8 cellular contexts compared by ENCODE assay signal in the genomic region with DNA sequence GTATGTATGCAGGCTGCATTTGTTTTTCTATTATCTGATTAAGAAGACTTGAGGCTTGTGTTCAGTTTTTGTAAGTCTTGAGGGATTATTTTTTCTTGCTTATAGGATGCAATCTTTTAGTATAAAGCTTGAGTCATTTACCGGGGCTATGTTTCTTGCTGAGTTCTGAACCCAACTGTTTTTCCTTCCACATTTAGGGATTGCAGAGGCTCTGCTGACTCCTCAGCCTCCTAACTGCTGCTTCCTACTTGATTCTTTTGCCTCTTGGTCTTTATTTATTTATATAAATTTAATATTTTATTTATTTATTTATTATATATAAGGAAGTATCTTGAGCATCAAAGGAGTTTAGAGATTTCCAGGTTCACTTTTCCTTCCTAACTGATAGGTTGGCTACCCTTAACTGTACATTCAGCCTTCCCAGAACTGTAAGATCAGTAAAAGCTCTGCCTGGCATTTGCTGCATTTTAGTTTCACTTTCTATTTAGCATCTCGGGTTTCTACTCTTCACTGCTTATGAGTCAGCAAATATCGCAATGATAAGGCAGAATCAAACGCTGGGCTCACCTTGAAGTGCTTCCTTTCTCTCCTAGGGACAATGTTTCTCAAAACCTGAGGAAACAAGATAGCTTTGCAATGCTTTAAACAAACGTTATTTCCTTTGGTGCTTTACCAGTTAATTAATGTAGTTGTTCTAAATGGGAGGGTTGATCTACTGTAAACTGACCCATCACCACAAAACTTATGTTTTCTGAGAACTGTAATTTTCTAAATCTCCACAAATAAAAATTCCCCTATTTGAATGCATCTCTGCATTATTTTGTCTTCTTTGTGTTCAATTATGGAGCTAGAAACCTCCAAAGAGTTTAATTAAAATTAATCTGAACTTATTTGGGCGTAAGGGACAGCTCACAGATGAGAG.
A peak's percentile ranks its signal among the peaks of the same experiment; 100 is the strongest.
DNase-seq lines count a peak whose midpoint lies in the region; ATAC-seq and TF ChIP-seq lines count a peak whose summit lies in the region.

No MANE protein-coding gene starts in this region.

- H3K4me1 Mint-ChIP-seq in CD4-positive, alpha-beta memory T cell: peaks cover 8 to 14% (median 11%) of the 10 kb centered on the region in 4 donors

- no peaks in the 10 kb centered on the region for H3K79me2 ChIP-seq in osteoblast (ENCODE audit: insufficient read depth, low read length)

- H3K36me3 Mint-ChIP-seq in CD4-positive, alpha-beta memory T cell: no peaks in the 10 kb centered on the region

- peak overlapping the region; percentile 24 to 89 (median 84) for H3K27ac Mint-ChIP-seq in CD4-positive, alpha-beta memory T cell

- POLR2A ChIA-PET in CD4-positive, alpha-beta memory T cell (lab: Charles Lee; ENCODE audit: partially characterized antibody): no interaction called here

- DNase-seq in CD4-positive, alpha-beta memory T cell: peak in 4 of 5 donors; percentile 35 to 59 (median 44)
- DNase-seq in NCI-H187 treated with DMSO at 0.1 percent for 48 hours (lab: John Stamatoyannopoulos, UW) (peak; percentile 60), WERI-Rb-1 (no peak), fibroblast of the aortic adventitia (ENCODE audit: low read depth) (peak; percentile 86), osteoblast (ENCODE audit: insufficient read length, low spot score, missing footprints) (peak; percentile 37), activated gamma-delta T cell (lab: John Stamatoyannopoulos, UW) (no peak)

- H3K4me2 ChIP-seq in osteoblast (ENCODE audit: insufficient read depth, low read length): peak overlapping the region; percentile 78

- H3K9me3 ChIP-seq in CD4-positive, alpha-beta memory T cell (ENCODE audit: control insufficient read depth in 1 of 2, low read length in 2 of 2): no peaks in the 10 kb centered on the region
- H3K9me3 ChIP-seq in WERI-Rb-1 (ENCODE audit: severe bottlenecking): no peaks in the 10 kb centered on the region
- H3K9me3 ChIP-seq in osteoblast (ENCODE audit: low read depth, low read length): no peaks in the 10 kb centered on the region

- H3K4me1 ChIP-seq in CD4-positive, alpha-beta memory T cell (ENCODE audit: insufficient read depth, low read length): peaks cover 10% of the 10 kb centered on the region
- peaks cover 16% of the 10 kb centered on the region for H3K4me1 ChIP-seq in osteoblast (ENCODE audit: insufficient read depth, low read length)

- H3K27me3 ChIP-seq in CD4-positive, alpha-beta memory T cell (ENCODE audit: insufficient read depth, low read length): no peaks in the 10 kb centered on the region
- H3K27me3 ChIP-seq in WERI-Rb-1 (ENCODE audit: insufficient read depth, low read depth, severe bottlenecking) (no peaks in the 10 kb centered on the region), osteoblast (ENCODE audit: insufficient read depth, low read length) (no peaks in the 10 kb centered on the region)

- no peak for TF ChIP-seq CTCF in WERI-Rb-1 (IDR thresholded peaks at IDR 0.05; ENCODE audit: low read depth, low read length)
- no peak for TF ChIP-seq CTCF in fibroblast of the aortic adventitia (IDR thresholded peaks at IDR 0.05; ENCODE audit: insufficient read depth, low read length)
- TF ChIP-seq CTCF in osteoblast (IDR thresholded peaks at IDR 0.05; ENCODE audit: extremely low read depth, low read depth, low read length): no peak

- CTCF ChIA-PET in CD4-positive, alpha-beta memory T cell (lab: Charles Lee; ENCODE audit: partially characterized antibody): no interaction called here

- peak overlapping the region; percentile 23 to 44 for H3K4me3 ChIP-seq in CD4-positive, alpha-beta memory T cell (ENCODE audit: low read length in 2 of 2)
- H3K4me3 ChIP-seq in WERI-Rb-1 (ENCODE audit: low read depth, low read length) (peak overlapping the region; percentile 22), fibroblast of the aortic adventitia (ENCODE audit: low read depth, low read length) (peak overlapping the region; percentile 59), osteoblast (ENCODE audit: insufficient read depth, low read length) (peak overlapping the region; percentile 62)

- H4K20me1 ChIP-seq in osteoblast (ENCODE audit: insufficient read depth, low read length): no peaks in the 10 kb centered on the region

- no peaks in the 10 kb centered on the region for H3K36me3 ChIP-seq in CD4-positive, alpha-beta memory T cell (ENCODE audit: insufficient read depth, low read length)
- H3K36me3 ChIP-seq in WERI-Rb-1 (no peaks in the 10 kb centered on the region), osteoblast (ENCODE audit: insufficient read depth, low read length) (no peaks in the 10 kb centered on the region)

- peaks cover 0 to 2% (median 0%) of the 10 kb centered on the region in 8 donors for H3K9me3 Mint-ChIP-seq in CD4-positive, alpha-beta memory T cell

- peak overlapping the region; percentile 74 for H2AFZ ChIP-seq in osteoblast (ENCODE audit: low read length)

- peak; percentile 97 for ATAC-seq in GM18873 (IDR thresholded peaks at IDR 0.05; ENCODE audit: low FRiP score, unreplicated experiment)
- peak; percentile 98 for ATAC-seq in HG03060 (IDR thresholded peaks at IDR 0.05; ENCODE audit: low read depth, unreplicated experiment)

- H3K4me3 Mint-ChIP-seq in CD4-positive, alpha-beta memory T cell: peak overlapping the region; percentile 80 to 87 (median 85)

- H3K27ac ChIP-seq in CD4-positive, alpha-beta memory T cell (ENCODE audit: low read depth, low read length): no peak overlapping the region
- H3K27ac ChIP-seq in WERI-Rb-1: no peak overlapping the region
- H3K27ac ChIP-seq in osteoblast (ENCODE audit: low read depth, low read length): peak overlapping the region; percentile 20

- H3K27me3 Mint-ChIP-seq in CD4-positive, alpha-beta memory T cell: peaks cover 4 to 5% of the 10 kb centered on the region in 2 donors

- intact Hi-C loops in CD4-positive, alpha-beta memory T cell (cut with micrococcal nuclease): loop anchor here (5.0 kb wide), 1 partner anchor 79 kb away; no protein-coding TSS in a partner anchor

Comparison
In these comparisons a context has a peak if more than half of its experiments do, and no peak if none do; other contexts are left out.
1. DNase-seq: peak in CD4-positive, alpha-beta memory T cell (4 of 5), NCI-H187 treated with DMSO at 0.1 percent for 48 hours (single experiment), fibroblast of the aortic adventitia (single experiment) and osteoblast (single experiment); none in WERI-Rb-1 (single experiment) and activated gamma-delta T cell (single experiment).
2. Peak in every context shown above with its lines, with median percentiles within 50 percentile points of each other: H3K4me3 ChIP-seq.